ENCODE assay signal across 29 cellular contexts in genomic region chr12:70251226-70251625, GRCh38. TPM values are rescaled to one million over a fixed set of nuclear protein-coding genes. Genes with fewer than 3 reads are reported as not detected.
DNase-seq lines count a peak whose midpoint lies in the region; ATAC-seq and TF ChIP-seq lines count a peak whose summit lies in the region.
"Had no signal": no experiment of that assay in that cellular context is flagged by ENCODE, and none has a peak within 500 bp of the region (broad histone marks: within the 10 kb centered on the region; RNA-seq: fewer than 3 reads in every experiment).

No MANE protein-coding gene starts in this region.

- no peak for TF ChIP-seq CTCF in DOHH2 (IDR thresholded peaks at IDR 0.05; ENCODE audit: low read depth, low read length, poor library complexity, severe bottlenecking)

- no peaks in the 10 kb centered on the region for H3K27me3 Mint-ChIP-seq in activated naive CD8-positive, alpha-beta T cell treated with anti-CD3 and anti-CD28 coated beads, Interleukin-2, amount 50 U/mL, for 24 hours
- no peaks in the 10 kb centered on the region for H3K27me3 Mint-ChIP-seq in memory B cell
- H3K27me3 Mint-ChIP-seq: effector memory CD8-positive, alpha-beta T cell; naive thymus-derived CD8-positive, alpha-beta T cell had no signal

- peak overlapping the region; percentile 41 for H3K4me2 ChIP-seq in DOHH2 (ENCODE audit: low read length)

- peak overlapping the region; percentile 28 for H3K27ac Mint-ChIP-seq in activated naive CD8-positive, alpha-beta T cell treated with anti-CD3 and anti-CD28 coated beads, Interleukin-2, amount 50 U/mL, for 24 hours
- H3K27ac Mint-ChIP-seq in memory B cell = peak overlapping the region; percentile 9
- H3K27ac Mint-ChIP-seq: T-helper 2 cell treated with Interferon-gamma antibody and Interleukin-4, amounts not matched to agents 5 μg/mL and 100 μg/mL, for 36 hours had no signal

- no peaks in the 10 kb centered on the region for H3K27me3 ChIP-seq in DOHH2 (ENCODE audit: control insufficient read depth, low read length)
- H3K27me3 ChIP-seq in HUES6 (ENCODE audit: control insufficient read depth, insufficient read depth, low read length) = no peaks in the 10 kb centered on the region
- H3K27me3 ChIP-seq: heart left ventricle had no signal

- H3K36me3 ChIP-seq in DOHH2 (ENCODE audit: control insufficient read depth, low read length) = peaks cover 59% of the 10 kb centered on the region
- no peaks in the 10 kb centered on the region for H3K36me3 ChIP-seq in HUES6 (ENCODE audit: control insufficient read depth, insufficient read depth, low read length)

- in situ Hi-C loops in KBM-7 (cut with MboI; ENCODE audit: low pct_unique_long_range_greater_than_20kb, low sequenced_read_pairs) = no loop called here

- peaks cover 89% of the 10 kb centered on the region for H3K4me1 Mint-ChIP-seq in activated naive CD8-positive, alpha-beta T cell treated with anti-CD3 and anti-CD28 coated beads, Interleukin-2, amount 50 U/mL, for 24 hours
- H3K4me1 Mint-ChIP-seq in memory B cell = peaks cover 45% of the 10 kb centered on the region

- no peak for DNase-seq in activated naive CD8-positive, alpha-beta T cell treated with anti-CD3 and anti-CD28 coated beads, Interleukin-2, amount 50 U/mL, for 24 hours
- DNase-seq in memory B cell (ENCODE audit: low spot score in 2 of 2) = no peak
- no peak for DNase-seq in KBM-7
- no peak for DNase-seq in mesenteric fat pad (ENCODE audit: low spot score)
- DNase-seq in SHP77 treated with DMSO at 0.1 percent for 48 hours (lab: John Stamatoyannopoulos, UW) = no peak
- DNase-seq: activated CD4-positive, alpha-beta T cell treated with anti-CD3 and anti-CD28 coated beads for 4 hours; activated CD8-positive, alpha-beta memory T cell treated with anti-CD3 and anti-CD28 coated beads for 24 hours; activated effector memory CD4-positive, alpha-beta T cell treated with anti-CD3 and anti-CD28 coated beads, Interleukin-2, amount 50 U/mL, for 16 hours; activated T-cell treated with anti-CD3 and anti-CD28 coated beads for 4 hours; caudate nucleus; cortex of kidney; DND-41; effector memory CD8-positive, alpha-beta T cell; foreskin fibroblast; heart left ventricle; KG1; MM.1S; naive thymus-derived CD8-positive, alpha-beta T cell; NCI-H2029; NCI-H526; NK-92 treated with Interleukin-12 subunit alpha and Interleukin-12 subunit beta, amount 100 ng/mL, for 24 hours; Right ventricle myocardium superior; stimulated activated CD4-positive, alpha-beta T cell treated with anti-CD3 and anti-CD28 coated beads, Interleukin-4, amount 100 ng/mL, for 24 hours had no signal

- H3K36me3 Mint-ChIP-seq in activated naive CD8-positive, alpha-beta T cell treated with anti-CD3 and anti-CD28 coated beads, Interleukin-2, amount 50 U/mL, for 24 hours (ENCODE audit: low read depth) = peaks cover 23% of the 10 kb centered on the region
- peaks cover 5% of the 10 kb centered on the region for H3K36me3 Mint-ChIP-seq in memory B cell

- H3K9me2 ChIP-seq in DOHH2 (replicated peaks; ENCODE audit: control insufficient read depth, low read length) = no peaks in the 10 kb centered on the region

- peaks cover 95% of the 10 kb centered on the region for H3K4me1 ChIP-seq in DOHH2 (ENCODE audit: control insufficient read depth, low read length)
- H3K4me1 ChIP-seq in HUES6 (ENCODE audit: control insufficient read depth, insufficient read depth, low read length) = peaks cover 39% of the 10 kb centered on the region

- no peaks in the 10 kb centered on the region for H3K9me3 ChIP-seq in DOHH2 (ENCODE audit: control insufficient read depth, insufficient read depth, low read length)
- no peaks in the 10 kb centered on the region for H3K9me3 ChIP-seq in HUES6 (ENCODE audit: control insufficient read depth, insufficient read depth, low read depth, low read length)
- H3K9me3 ChIP-seq: heart left ventricle had no signal

- H3K27ac ChIP-seq in DOHH2 (ENCODE audit: low read depth, low read length) = peak overlapping the region; percentile 30; the same call in 1 of the 2 replicates
- H3K27ac ChIP-seq in HUES6 (ENCODE audit: low read depth, low read length) = no peak overlapping the region
- H3K27ac ChIP-seq: C4-2B, heart left ventricle had no signal

- H3K4me3 ChIP-seq in DOHH2 (ENCODE audit: low read length) = peak overlapping the region; percentile 21; the same call in 1 of the 2 replicates
- 0 out of 2 replicates have a peak overlapping the region, but pooled peaks have one; percentile 7 for H3K4me3 ChIP-seq in HUES6 (ENCODE audit: low read depth, low read length)
- H3K4me3 ChIP-seq: heart left ventricle had no signal

- no peaks in the 10 kb centered on the region for H3K9me3 Mint-ChIP-seq in activated naive CD8-positive, alpha-beta T cell treated with anti-CD3 and anti-CD28 coated beads, Interleukin-2, amount 50 U/mL, for 24 hours
- H3K9me3 Mint-ChIP-seq in memory B cell = no peaks in the 10 kb centered on the region
- H3K9me3 Mint-ChIP-seq: effector memory CD8-positive, alpha-beta T cell; naive thymus-derived CD8-positive, alpha-beta T cell; T-helper 2 cell treated with Interferon-gamma antibody and Interleukin-4, amounts not matched to agents 5 μg/mL and 100 μg/mL, for 36 hours had no signal

- no peak overlapping the region for H3K9ac ChIP-seq in HUES6 (ENCODE audit: low read length)

- H3K4me3 Mint-ChIP-seq in activated naive CD8-positive, alpha-beta T cell treated with anti-CD3 and anti-CD28 coated beads, Interleukin-2, amount 50 U/mL, for 24 hours = no peak overlapping the region
- no peak overlapping the region for H3K4me3 Mint-ChIP-seq in memory B cell
- H3K4me3 Mint-ChIP-seq: effector memory CD8-positive, alpha-beta T cell; T-helper 2 cell treated with Interferon-gamma antibody and Interleukin-4, amounts not matched to agents 5 μg/mL and 100 μg/mL, for 36 hours had no signal

- no peak for ATAC-seq in activated naive CD8-positive, alpha-beta T cell treated with anti-CD3 and anti-CD28 coated beads, Interleukin-2, amount 50 U/mL, for 24 hours
- ATAC-seq in memory B cell (ENCODE audit: low read depth) (no peak), GM18520 (IDR thresholded peaks at IDR 0.05; ENCODE audit: unreplicated experiment) (no peak)
- ATAC-seq: effector memory CD8-positive, alpha-beta T cell; esophagus mucosa; heart left ventricle; naive thymus-derived CD8-positive, alpha-beta T cell had no signal

- peaks cover 100% of the 10 kb centered on the region for H3K79me2 ChIP-seq in DOHH2 (ENCODE audit: control insufficient read depth, low read length)

- H4K20me1 ChIP-seq in DOHH2 (ENCODE audit: control insufficient read depth, insufficient read depth, low read depth, low read length) = 0 out of 2 replicates have a peak, but pooled peaks cover 6% of the 10 kb centered on the region

- peaks cover 12% of the 10 kb centered on the region for H3F3A ChIP-seq in DOHH2 (ENCODE audit: control insufficient read depth, insufficient read depth)

RNA-seq across cellular contexts. Expression of gene CNOT2, which starts 8.0 kb away (rescaled TPM):
- 65.9 TPM for total RNA-seq in mesenteric fat pad
